In the genomic region with DNA sequence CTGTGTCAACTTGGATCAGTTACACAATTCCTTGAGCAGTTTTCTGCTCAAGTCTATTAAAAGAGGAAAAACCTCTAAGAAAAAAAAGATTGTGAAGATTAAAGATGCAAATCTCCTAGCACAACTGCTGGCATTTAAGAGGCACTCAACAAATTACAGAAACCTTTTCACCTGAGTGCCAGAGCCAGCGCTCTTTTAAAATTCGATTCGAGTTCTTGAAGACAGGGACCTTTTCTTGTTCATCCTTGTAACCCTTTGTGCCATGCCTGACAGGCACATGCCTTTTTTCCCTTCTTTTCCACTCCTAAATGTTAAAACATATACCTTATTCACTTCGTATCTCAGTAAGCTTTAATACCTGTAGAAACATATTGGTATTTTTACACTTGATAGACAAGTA, we compare ENCODE assay signal across 8 cellular contexts. TPM values are rescaled to one million over a fixed set of nuclear protein-coding genes. Genes with fewer than 3 reads are reported as not detected.
A peak's percentile ranks its signal among the peaks of the same experiment; 100 is the strongest.
DNase-seq lines count a peak whose midpoint lies in the region; ATAC-seq and TF ChIP-seq lines count a peak whose summit lies in the region.

No MANE protein-coding gene starts in this region.

- peak overlapping the region; percentile 56 for H3K9ac ChIP-seq in iPS-15b (ENCODE audit: low read depth, low read length)

- H3K36me3 ChIP-seq in iPS-15b (ENCODE audit: control insufficient read depth, insufficient read depth, low read length): peaks cover 2% of the 10 kb centered on the region

- CTCF ChIA-PET in WTC11 (lab: Charles Lee): no interaction called here

- H3K9me3 Mint-ChIP-seq in WTC11: no peaks in the 10 kb centered on the region
- H3K9me3 Mint-ChIP-seq in stimulated activated naive CD8-positive, alpha-beta T cell treated with anti-CD3 and anti-CD28 coated beads, Interleukin-15, amount 100 ng/mL, for 72 hours: no peaks in the 10 kb centered on the region

- H3K4me3 Mint-ChIP-seq in WTC11: peak overlapping the region; percentile 96
- H3K4me3 Mint-ChIP-seq in stimulated activated naive CD8-positive, alpha-beta T cell treated with anti-CD3 and anti-CD28 coated beads, Interleukin-15, amount 100 ng/mL, for 72 hours: peak overlapping the region; percentile 91 to 92

- H3K27me3 ChIP-seq in iPS-15b (ENCODE audit: control insufficient read depth, insufficient read depth, low read length): no peaks in the 10 kb centered on the region

- no peak for ATAC-seq in WTC11
- no peak for ATAC-seq in stimulated activated naive CD8-positive, alpha-beta T cell treated with anti-CD3 and anti-CD28 coated beads, Interleukin-15, amount 100 ng/mL, for 72 hours

- H3K36me3 Mint-ChIP-seq in WTC11: peaks cover 12% of the 10 kb centered on the region; the same call in 1 of the 2 replicates

- H3K27me3 Mint-ChIP-seq in WTC11 (ENCODE audit: low read depth): no peaks in the 10 kb centered on the region
- no peaks in the 10 kb centered on the region for H3K27me3 Mint-ChIP-seq in stimulated activated naive CD8-positive, alpha-beta T cell treated with anti-CD3 and anti-CD28 coated beads, Interleukin-15, amount 100 ng/mL, for 72 hours

- no peak for TF ChIP-seq CTCF in WTC11 (IDR thresholded peaks at IDR 0.05)

- DNase-seq in DMS53 (lab: John Stamatoyannopoulos, UW): peak; percentile 40
- DNase-seq in DMS53 treated with DMSO at 0.1 percent for 48 hours (lab: John Stamatoyannopoulos, UW; ENCODE audit: unreplicated experiment): no peak
- no peak for DNase-seq in WTC11 (ENCODE audit: low spot score)
- DNase-seq in stimulated activated naive CD8-positive, alpha-beta T cell treated with anti-CD3 and anti-CD28 coated beads, Interleukin-15, amount 100 ng/mL, for 72 hours: no peak
- no peak for DNase-seq in AG20443 (ENCODE audit: low spot score)
- DNase-seq in NCI-H526 treated with DMSO at 0.1 percent for 48 hours (lab: John Stamatoyannopoulos, UW): no peak
- DNase-seq in SW 1271 (lab: John Stamatoyannopoulos, UW): no peak

- no peaks in the 10 kb centered on the region for H3K4me1 ChIP-seq in iPS-15b (ENCODE audit: control insufficient read depth, insufficient read depth, low read length)

- H3K9me3 ChIP-seq in iPS-15b (ENCODE audit: control insufficient read depth, insufficient read depth, low read length): no peaks in the 10 kb centered on the region

- H3K4me1 Mint-ChIP-seq in WTC11: peaks cover 25% of the 10 kb centered on the region
- H3K4me1 Mint-ChIP-seq in stimulated activated naive CD8-positive, alpha-beta T cell treated with anti-CD3 and anti-CD28 coated beads, Interleukin-15, amount 100 ng/mL, for 72 hours: peaks cover 26% of the 10 kb centered on the region

- POLR2A ChIA-PET in WTC11 (lab: Charles Lee): no interaction called here

- peak overlapping the region; percentile 91; the same call in 1 of the 2 replicates for H3K27ac Mint-ChIP-seq in WTC11
- peak overlapping the region; percentile 95 to 96 for H3K27ac Mint-ChIP-seq in stimulated activated naive CD8-positive, alpha-beta T cell treated with anti-CD3 and anti-CD28 coated beads, Interleukin-15, amount 100 ng/mL, for 72 hours

- H3K4me3 ChIP-seq in iPS-15b (ENCODE audit: low read depth, low read length): peak overlapping the region; percentile 89

TF ChIP-seq in WTC11, 78 proteins besides CTCF, POLR2A, EP300 and RAD21:
- TF ChIP-seq TEAD1 (CRISPR knock-in tag; IDR thresholded peaks at IDR 0.05) (no peak), JAZF1 (CRISPR knock-in tag; IDR thresholded peaks at IDR 0.05) (no peak), KAT7 (CRISPR knock-in tag; IDR thresholded peaks at IDR 0.05; ENCODE audit: borderline replicate concordance) (no peak), ZBTB21 (CRISPR knock-in tag; IDR thresholded peaks at IDR 0.05; ENCODE audit: borderline replicate concordance) (no peak), ZNF423 (CRISPR knock-in tag; IDR thresholded peaks at IDR 0.05) (no peak), SOX15 (CRISPR knock-in tag; IDR thresholded peaks at IDR 0.05) (no peak), ZNF138 (CRISPR knock-in tag; conservative IDR thresholded peaks at IDR 0.05) (no peak), ZNF263 (CRISPR knock-in tag; IDR thresholded peaks at IDR 0.05; ENCODE audit: low read depth) (no peak), ETV6 (CRISPR knock-in tag; IDR thresholded peaks at IDR 0.05) (no peak), ZNF317 (CRISPR knock-in tag; IDR thresholded peaks at IDR 0.05; ENCODE audit: borderline replicate concordance, low read depth) (no peak), NFYB (CRISPR knock-in tag; conservative IDR thresholded peaks at IDR 0.05; ENCODE audit: low read depth) (no peak)
- TF ChIP-seq, protein P1, sequence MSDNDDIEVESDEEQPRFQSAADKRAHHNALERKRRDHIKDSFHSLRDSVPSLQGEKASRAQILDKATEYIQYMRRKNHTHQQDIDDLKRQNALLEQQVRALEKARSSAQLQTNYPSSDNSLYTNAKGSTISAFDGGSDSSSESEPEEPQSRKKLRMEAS (CRISPR knock-in tag; IDR thresholded peaks at IDR 0.05): no peak
- TF ChIP-seq, protein P2, sequence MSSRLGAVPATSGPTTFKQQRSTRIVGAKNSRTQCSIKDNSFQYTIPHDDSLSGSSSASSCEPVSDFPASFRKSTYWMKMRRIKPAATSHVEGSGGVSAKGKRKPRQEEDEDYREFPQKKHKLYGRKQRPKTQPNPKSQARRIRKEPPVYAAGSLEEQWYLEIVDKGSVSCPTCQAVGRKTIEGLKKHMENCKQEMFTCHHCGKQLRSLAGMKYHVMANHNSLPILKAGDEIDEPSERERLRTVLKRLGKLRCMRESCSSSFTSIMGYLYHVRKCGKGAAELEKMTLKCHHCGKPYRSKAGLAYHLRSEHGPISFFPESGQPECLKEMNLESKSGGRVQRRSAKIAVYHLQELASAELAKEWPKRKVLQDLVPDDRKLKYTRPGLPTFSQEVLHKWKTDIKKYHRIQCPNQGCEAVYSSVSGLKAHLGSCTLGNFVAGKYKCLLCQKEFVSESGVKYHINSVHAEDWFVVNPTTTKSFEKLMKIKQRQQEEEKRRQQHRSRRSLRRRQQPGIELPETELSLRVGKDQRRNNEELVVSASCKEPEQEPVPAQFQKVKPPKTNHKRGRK (CRISPR knock-in tag; IDR thresholded peaks at IDR 0.05; ENCODE audit: borderline replicate concordance): no peak
- TF ChIP-seq, protein P3, sequence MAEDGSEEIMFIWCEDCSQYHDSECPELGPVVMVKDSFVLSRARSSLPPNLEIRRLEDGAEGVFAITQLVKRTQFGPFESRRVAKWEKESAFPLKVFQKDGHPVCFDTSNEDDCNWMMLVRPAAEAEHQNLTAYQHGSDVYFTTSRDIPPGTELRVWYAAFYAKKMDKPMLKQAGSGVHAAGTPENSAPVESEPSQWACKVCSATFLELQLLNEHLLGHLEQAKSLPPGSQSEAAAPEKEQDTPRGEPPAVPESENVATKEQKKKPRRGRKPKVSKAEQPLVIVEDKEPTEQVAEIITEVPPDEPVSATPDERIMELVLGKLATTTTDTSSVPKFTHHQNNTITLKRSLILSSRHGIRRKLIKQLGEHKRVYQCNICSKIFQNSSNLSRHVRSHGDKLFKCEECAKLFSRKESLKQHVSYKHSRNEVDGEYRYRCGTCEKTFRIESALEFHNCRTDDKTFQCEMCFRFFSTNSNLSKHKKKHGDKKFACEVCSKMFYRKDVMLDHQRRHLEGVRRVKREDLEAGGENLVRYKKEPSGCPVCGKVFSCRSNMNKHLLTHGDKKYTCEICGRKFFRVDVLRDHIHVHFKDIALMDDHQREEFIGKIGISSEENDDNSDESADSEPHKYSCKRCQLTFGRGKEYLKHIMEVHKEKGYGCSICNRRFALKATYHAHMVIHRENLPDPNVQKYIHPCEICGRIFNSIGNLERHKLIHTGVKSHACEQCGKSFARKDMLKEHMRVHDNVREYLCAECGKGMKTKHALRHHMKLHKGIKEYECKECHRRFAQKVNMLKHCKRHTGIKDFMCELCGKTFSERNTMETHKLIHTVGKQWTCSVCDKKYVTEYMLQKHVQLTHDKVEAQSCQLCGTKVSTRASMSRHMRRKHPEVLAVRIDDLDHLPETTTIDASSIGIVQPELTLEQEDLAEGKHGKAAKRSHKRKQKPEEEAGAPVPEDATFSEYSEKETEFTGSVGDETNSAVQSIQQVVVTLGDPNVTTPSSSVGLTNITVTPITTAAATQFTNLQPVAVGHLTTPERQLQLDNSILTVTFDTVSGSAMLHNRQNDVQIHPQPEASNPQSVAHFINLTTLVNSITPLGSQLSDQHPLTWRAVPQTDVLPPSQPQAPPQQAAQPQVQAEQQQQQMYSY (CRISPR knock-in tag; IDR thresholded peaks at IDR 0.05): no peak
- TF ChIP-seq, protein P4, sequence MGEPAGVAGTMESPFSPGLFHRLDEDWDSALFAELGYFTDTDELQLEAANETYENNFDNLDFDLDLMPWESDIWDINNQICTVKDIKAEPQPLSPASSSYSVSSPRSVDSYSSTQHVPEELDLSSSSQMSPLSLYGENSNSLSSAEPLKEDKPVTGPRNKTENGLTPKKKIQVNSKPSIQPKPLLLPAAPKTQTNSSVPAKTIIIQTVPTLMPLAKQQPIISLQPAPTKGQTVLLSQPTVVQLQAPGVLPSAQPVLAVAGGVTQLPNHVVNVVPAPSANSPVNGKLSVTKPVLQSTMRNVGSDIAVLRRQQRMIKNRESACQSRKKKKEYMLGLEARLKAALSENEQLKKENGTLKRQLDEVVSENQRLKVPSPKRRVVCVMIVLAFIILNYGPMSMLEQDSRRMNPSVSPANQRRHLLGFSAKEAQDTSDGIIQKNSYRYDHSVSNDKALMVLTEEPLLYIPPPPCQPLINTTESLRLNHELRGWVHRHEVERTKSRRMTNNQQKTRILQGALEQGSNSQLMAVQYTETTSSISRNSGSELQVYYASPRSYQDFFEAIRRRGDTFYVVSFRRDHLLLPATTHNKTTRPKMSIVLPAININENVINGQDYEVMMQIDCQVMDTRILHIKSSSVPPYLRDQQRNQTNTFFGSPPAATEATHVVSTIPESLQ (CRISPR knock-in tag; IDR thresholded peaks at IDR 0.05): no peak

RNA-seq across cellular contexts. Expression of a gene that starts 0.8 kb away (rescaled TPM):
- total RNA-seq in WTC11 (2021): 14.7 to 15.5 TPM (median 15.1 TPM) in 3 replicates

RNA-seq across cellular contexts. Expression of a gene that starts 8.6 kb away (rescaled TPM):
- total RNA-seq in WTC11 (2021): 37.6 to 44.1 TPM (median 39.4 TPM) in 3 replicates
